Comparison of ENCODE assay signal across 20 cellular contexts in the genomic region with DNA sequence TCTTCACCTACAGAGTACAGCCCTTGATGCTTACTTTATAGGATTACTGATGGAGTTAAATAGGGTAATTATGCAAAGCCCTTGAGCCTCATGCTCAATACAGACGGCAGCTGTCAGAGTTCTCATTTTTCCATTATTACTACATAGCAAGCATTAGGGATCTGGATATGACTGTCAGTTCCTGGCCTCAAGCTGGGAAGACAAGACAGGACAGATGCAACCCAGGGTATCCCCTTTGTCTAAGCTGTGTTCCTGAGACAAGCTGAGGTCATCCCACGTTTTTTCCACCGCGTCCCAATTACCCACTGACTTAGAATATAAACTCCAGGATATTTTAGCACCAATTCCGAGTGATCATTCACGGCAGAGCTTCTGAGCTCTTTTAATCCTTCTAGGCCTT.
DNase-seq lines count a peak whose midpoint lies in the region; ATAC-seq and TF ChIP-seq lines count a peak whose summit lies in the region.
"Had no signal": no experiment of that assay in that cellular context is flagged by ENCODE, and none has a peak within 500 bp of the region (broad histone marks: within the 10 kb centered on the region; RNA-seq: fewer than 3 reads in every experiment).

No MANE protein-coding gene starts in this region.

- H4K8ac ChIP-seq in neuronal stem cell (ENCODE audit: low read depth, low read length) = no peak overlapping the region

- no peak overlapping the region for H2BK12ac ChIP-seq in neuronal stem cell (ENCODE audit: low read length)

- H3K23ac ChIP-seq in neuronal stem cell (ENCODE audit: low read depth, low read length, poor library complexity) = no peak overlapping the region

- peaks cover 0 to 30% (median 0%) of the 10 kb centered on the region in 4 donors for H3K27me3 ChIP-seq in esophagus squamous epithelium
- no peaks in the 10 kb centered on the region for H3K27me3 ChIP-seq in neuronal stem cell (ENCODE audit: control insufficient read depth in 3 of 3, insufficient read depth in 3 of 3, low read depth in 1 of 3, low read length in 3 of 3)
- H3K27me3 ChIP-seq: neutrophil, tibial artery had no signal

- H2BK5ac ChIP-seq in neuronal stem cell (ENCODE audit: low read length) = no peak overlapping the region

- intact Hi-C loops in esophagus squamous epithelium (cut with DNase I) = no loop called here

- no peak overlapping the region for H3K4me3 ChIP-seq in epithelial cell of esophagus (ENCODE audit: low read length)
- H3K4me3 ChIP-seq in esophagus squamous epithelium = no peak overlapping the region
- H3K4me3 ChIP-seq in neuronal stem cell (ENCODE audit: low read length in 2 of 2) = no peak overlapping the region
- H3K4me3 ChIP-seq: smooth muscle cell, tibial artery had no signal

- no peak overlapping the region for H2BK120ac ChIP-seq in neuronal stem cell (ENCODE audit: low read depth, low read length)

- peaks cover 0 to 1% (median 0%) of the 10 kb centered on the region in 3 donors for H3K4me1 ChIP-seq in esophagus squamous epithelium
- peaks cover 0 to 15% of the 10 kb centered on the region in 2 donors for H3K4me1 ChIP-seq in neuronal stem cell (ENCODE audit: control insufficient read depth in 2 of 2, insufficient read depth in 1 of 2, low read depth in 1 of 2, low read length in 2 of 2)
- H3K4me1 ChIP-seq: tibial artery had no signal

- no peak overlapping the region for H3K27ac ChIP-seq in esophagus squamous epithelium
- H3K27ac ChIP-seq in neuronal stem cell (replicated peaks; ENCODE audit: low read length) = no peak overlapping the region
- H3K27ac ChIP-seq: C4-2B, neutrophil, tibial artery had no signal

- TF ChIP-seq CTCF in epithelial cell of esophagus (IDR thresholded peaks at IDR 0.05; ENCODE audit: insufficient read depth, low read depth, low read length, missing control alignments) = no peak
- TF ChIP-seq CTCF in esophagus squamous epithelium (IDR thresholded peaks at IDR 0.05) = no peak

- no peak overlapping the region for H2AFZ ChIP-seq in neuronal stem cell (ENCODE audit: low read length)

- no peak overlapping the region for H2BK15ac ChIP-seq in neuronal stem cell (ENCODE audit: low read length)

- no peak for ATAC-seq in stimulated activated naive CD8-positive, alpha-beta T cell treated with anti-CD3 and anti-CD28 coated beads, Interleukin-15, Interleukin-2, amounts not matched to agents 100 U/mL and 50 U/mL, for 24 hours
- ATAC-seq in HG03159 (IDR thresholded peaks at IDR 0.05; ENCODE audit: unreplicated experiment) = no peak
- ATAC-seq: left ventricle myocardium superior had no signal

- no peak overlapping the region for H4K91ac ChIP-seq in neuronal stem cell (ENCODE audit: low read depth, low read length, poor library complexity)

- H2AK5ac ChIP-seq in neuronal stem cell (ENCODE audit: low read depth, low read length) = no peak overlapping the region

- no peak for TF ChIP-seq POLR2A in esophagus squamous epithelium (IDR thresholded peaks at IDR 0.05)

- peak; percentile 76 for DNase-seq in D341Med (ENCODE audit: low spot score)
- DNase-seq in NCI-H1436 (lab: John Stamatoyannopoulos, UW) = peak; percentile 52
- peak; percentile 79 for DNase-seq in NCI-H526 treated with DMSO at 0.1 percent for 48 hours (lab: John Stamatoyannopoulos, UW)
- peak; percentile 58 for DNase-seq in epithelial cell of esophagus (ENCODE audit: low read depth)
- no peak for DNase-seq in esophagus squamous epithelium (lab: John Stamatoyannopoulos, UW)
- DNase-seq in stimulated activated naive CD8-positive, alpha-beta T cell treated with anti-CD3 and anti-CD28 coated beads, Interleukin-15, Interleukin-2, amounts not matched to agents 100 U/mL and 50 U/mL, for 24 hours = no peak
- DNase-seq in neuronal stem cell (ENCODE audit: low spot score) = no peak
- DNase-seq: activated naive CD8-positive, alpha-beta T cell treated with anti-CD3 and anti-CD28 coated beads for 36 hours; DMS153; effector memory CD4-positive, alpha-beta T cell; GF-D8; head of caudate nucleus; left ventricle myocardium superior; NCI-H2029 treated with DMSO at 0.1 percent for 48 hours; stimulated activated CD4-positive, alpha-beta T cell treated with anti-CD3 and anti-CD28 coated beads, Interleukin-2, amount 100 ng/mL, for 48 hours; tibial artery had no signal

- no peak overlapping the region for H3K18ac ChIP-seq in neuronal stem cell (ENCODE audit: low read length)

- H3K4ac ChIP-seq in neuronal stem cell (ENCODE audit: low read length) = no peak overlapping the region

- no peaks in the 10 kb centered on the region for H3K79me1 ChIP-seq in neuronal stem cell (ENCODE audit: low read depth, low read length)

- WGBS in esophagus squamous epithelium, 2 donors = 53 to 62% methylated on average over 6 of the region's 6 CpGs
- no CpG with 5 or more reads among the region's 6 CpGs for WGBS in neuronal stem cell (ENCODE audit: extremely low coverage in 2 of 2, insufficient read length in 2 of 2, insufficient replicate concordance in 1 of 2), 2 donors

- H3K14ac ChIP-seq in neuronal stem cell (ENCODE audit: low read length) = no peak overlapping the region

- H3K9me3 ChIP-seq in esophagus squamous epithelium = no peaks in the 10 kb centered on the region
- no peaks in the 10 kb centered on the region for H3K9me3 ChIP-seq in neuronal stem cell (replicated peaks in 1 of 2; ENCODE audit: control insufficient read depth in 2 of 2, insufficient read depth in 1 of 2, low read depth in 1 of 2, low read length in 2 of 2)
- H3K9me3 ChIP-seq: neutrophil, tibial artery had no signal

- no peak overlapping the region for H3K9ac ChIP-seq in neuronal stem cell (ENCODE audit: low read depth, low read length, poor library complexity)

- no peaks in the 10 kb centered on the region for H3K36me3 ChIP-seq in esophagus squamous epithelium
- H3K36me3 ChIP-seq in neuronal stem cell (replicated peaks in 1 of 2; ENCODE audit: control insufficient read depth in 2 of 2, insufficient read depth in 2 of 2, low read length in 2 of 2) = no peaks in the 10 kb centered on the region
- H3K36me3 ChIP-seq: neutrophil, tibial artery had no signal

- no peak overlapping the region for H3K4me2 ChIP-seq in neuronal stem cell (ENCODE audit: insufficient read depth, low read length, poor library complexity, severe bottlenecking)
- H3K4me2 ChIP-seq: smooth muscle cell had no signal

Comparison
In these comparisons a context has a peak if more than half of its experiments do, and no peak if none do; other contexts are left out.
1. DNase-seq: peak in D341Med (single experiment), NCI-H1436 (single experiment), NCI-H526 treated with DMSO at 0.1 percent for 48 hours (single experiment) and epithelial cell of esophagus (single experiment); none in esophagus squamous epithelium (single experiment), stimulated activated naive CD8-positive, alpha-beta T cell treated with anti-CD3 and anti-CD28 coated beads, Interleukin-15, Interleukin-2, amounts not matched to agents 100 U/mL and 50 U/mL, for 24 hours (single experiment) and neuronal stem cell (single experiment).